In the genomic region with DNA sequence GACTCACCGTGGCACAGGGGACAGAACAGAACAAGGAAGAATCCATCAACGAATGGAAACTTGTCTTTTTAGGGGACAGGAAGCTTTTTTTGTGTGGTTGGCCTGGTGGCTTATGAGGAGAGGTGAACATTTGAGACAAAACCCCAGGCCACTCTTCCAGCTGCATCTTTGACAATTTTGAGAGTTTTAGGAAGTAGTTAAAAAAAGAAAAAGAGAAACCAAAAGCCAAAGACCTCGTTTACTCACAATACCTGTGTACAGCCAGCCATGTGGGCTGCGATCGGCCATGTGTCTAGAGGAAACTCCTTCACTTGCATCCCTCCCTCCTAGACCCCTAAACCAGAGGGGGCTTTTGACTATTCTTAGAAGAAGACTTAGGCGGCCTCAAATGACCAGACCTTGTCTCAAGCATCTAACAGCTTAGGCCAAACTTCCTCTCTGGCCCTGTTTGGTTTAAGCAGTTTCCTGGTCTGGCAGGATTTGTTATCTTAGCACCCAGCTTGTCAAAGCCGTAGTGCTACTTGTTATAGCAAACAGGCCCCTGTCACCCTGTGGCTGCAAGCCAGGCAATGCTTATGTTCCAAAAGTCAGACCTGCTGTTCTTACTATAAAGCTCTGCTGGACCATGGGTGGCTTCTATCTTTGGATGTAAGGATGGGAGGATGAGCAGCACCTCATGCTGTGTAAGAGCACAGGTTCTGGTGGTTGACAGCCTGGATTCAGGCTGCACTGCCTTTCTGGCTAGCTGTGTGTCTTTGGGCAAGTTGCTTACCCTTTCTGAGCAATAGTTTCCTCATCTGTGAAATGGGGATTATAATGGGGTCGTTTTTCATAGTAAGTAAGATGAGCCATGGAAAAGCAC, we compare ENCODE assay signal across 1 cellular context.
TF ChIP-seq lines count a peak whose summit lies in the region.

No MANE protein-coding gene starts in this region.

TF ChIP-seq in IMR-90, 13 proteins besides CTCF, POLR2A, EP300 and RAD21 (continued from another document):
- TF ChIP-seq RFX5 (IDR thresholded peaks at IDR 0.05; ENCODE audit: low read depth, low read length): no peak
- no peak for TF ChIP-seq SMC3 (IDR thresholded peaks at IDR 0.05; ENCODE audit: low read depth, low read length)
- no peak for TF ChIP-seq MAZ (IDR thresholded peaks at IDR 0.05; ENCODE audit: borderline replicate concordance, low read depth, low read length)
- TF ChIP-seq, protein P1, sequence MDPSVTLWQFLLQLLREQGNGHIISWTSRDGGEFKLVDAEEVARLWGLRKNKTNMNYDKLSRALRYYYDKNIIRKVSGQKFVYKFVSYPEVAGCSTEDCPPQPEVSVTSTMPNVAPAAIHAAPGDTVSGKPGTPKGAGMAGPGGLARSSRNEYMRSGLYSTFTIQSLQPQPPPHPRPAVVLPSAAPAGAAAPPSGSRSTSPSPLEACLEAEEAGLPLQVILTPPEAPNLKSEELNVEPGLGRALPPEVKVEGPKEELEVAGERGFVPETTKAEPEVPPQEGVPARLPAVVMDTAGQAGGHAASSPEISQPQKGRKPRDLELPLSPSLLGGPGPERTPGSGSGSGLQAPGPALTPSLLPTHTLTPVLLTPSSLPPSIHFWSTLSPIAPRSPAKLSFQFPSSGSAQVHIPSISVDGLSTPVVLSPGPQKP (IDR thresholded peaks at IDR 0.05; ENCODE audit: borderline replicate concordance, low read depth, low read length): no peak
- no peak for TF ChIP-seq RCOR1 (IDR thresholded peaks at IDR 0.05; ENCODE audit: insufficient replicate concordance, low read length)
- TF ChIP-seq MXI1 (IDR thresholded peaks at IDR 0.05; ENCODE audit: borderline replicate concordance, low read depth, low read length): no peak
